In genomic region chr14:29028973-29029582, GRCh38 we compare ENCODE assay signal across 14 cellular contexts.
DNase-seq lines count a peak whose midpoint lies in the region; ATAC-seq and TF ChIP-seq lines count a peak whose summit lies in the region.
"Had no signal": no experiment of that assay in that cellular context is flagged by ENCODE, and none has a peak within 500 bp of the region (broad histone marks: within the 10 kb centered on the region; RNA-seq: fewer than 3 reads in every experiment).

No MANE protein-coding gene starts in this region.

- H3K9ac ChIP-seq in NT2/D1 (ENCODE audit: insufficient read length, low read depth) = no peak overlapping the region

- no peaks in the 10 kb centered on the region for H3K27me3 ChIP-seq in NT2/D1 (ENCODE audit: insufficient read depth, insufficient read length)

- POLR2A ChIA-PET in RWPE1 (lab: Yijun Ruan, JAX; ENCODE audit: low non-redundant PET) = no interaction called here

- CTCF ChIA-PET in RWPE1 (lab: Yijun Ruan, JAX) = no interaction called here

- no peaks in the 10 kb centered on the region for H3K9me3 ChIP-seq in NT2/D1 (ENCODE audit: insufficient read depth, low read length)

- peaks cover 52% of the 10 kb centered on the region for H3K9me3 Mint-ChIP-seq in nephron progenitor cell

- ATAC-seq in GM19397 (IDR thresholded peaks at IDR 0.05; ENCODE audit: unreplicated experiment) (no peak), GM18867 (IDR thresholded peaks at IDR 0.05; ENCODE audit: unreplicated experiment) (no peak)

- peak overlapping the region; percentile 48 for H3K4me3 Mint-ChIP-seq in nephron progenitor cell
- H3K4me3 Mint-ChIP-seq: B cell; central memory CD8-positive, alpha-beta T cell had no signal

- TF ChIP-seq CTCF in fibroblast of the aortic adventitia (IDR thresholded peaks at IDR 0.05; ENCODE audit: insufficient read depth, low read length) (no peak), nephron progenitor cell (IDR thresholded peaks at IDR 0.05) (no peak), RWPE1 (conservative IDR thresholded peaks at IDR 0.05; ENCODE audit: low read depth) (no peak)

- no peaks in the 10 kb centered on the region for H3K4me1 ChIP-seq in NT2/D1 (ENCODE audit: insufficient read depth, insufficient read length)

- no peak overlapping the region for H3K27ac ChIP-seq in RWPE1

- peaks cover 7% of the 10 kb centered on the region for H3K4me1 Mint-ChIP-seq in nephron progenitor cell
- H3K4me1 Mint-ChIP-seq: B cell; central memory CD8-positive, alpha-beta T cell had no signal

- no peaks in the 10 kb centered on the region for H3K36me3 ChIP-seq in NT2/D1 (ENCODE audit: insufficient read depth, insufficient read length, low read length)

- H3K4me3 ChIP-seq in NT2/D1 (ENCODE audit: insufficient read length, low read depth) (no peak overlapping the region), fibroblast of the aortic adventitia (ENCODE audit: low read depth, low read length) (no peak overlapping the region)

- H3K27ac Mint-ChIP-seq in nephron progenitor cell = peak overlapping the region; percentile 48
- H3K27ac Mint-ChIP-seq: B cell had no signal

- H3K36me3 Mint-ChIP-seq in nephron progenitor cell (ENCODE audit: low read depth) = peaks cover 11% of the 10 kb centered on the region

- DNase-seq in ELF-1 (ENCODE audit: low read depth, low spot score) (peak; percentile 92), NT2/D1 (ENCODE audit: low read depth, low spot score) (peak; percentile 50), fibroblast of the aortic adventitia (ENCODE audit: low read depth) (peak; percentile 13), nephron progenitor cell (peak; percentile 27), RWPE1 (ENCODE audit: low spot score) (no peak), UCSD-AML1 (lab: John Stamatoyannopoulos, UW; ENCODE audit: unreplicated experiment) (no peak)
- DNase-seq: activated naive CD4-positive, alpha-beta T cell treated with anti-CD3 and anti-CD28 coated beads, Interleukin-2, amount 50 U/mL, for 16 hours; erythroblast; NCI-H345; stimulated activated naive CD4-positive, alpha-beta T cell had no signal

- peaks cover 2% of the 10 kb centered on the region for H3K27me3 Mint-ChIP-seq in nephron progenitor cell (ENCODE audit: low read depth, poor library complexity)
- H3K27me3 Mint-ChIP-seq: B cell; central memory CD8-positive, alpha-beta T cell had no signal

Comparison
In these comparisons a context has a peak if more than half of its experiments do, and no peak if none do; other contexts are left out.
1. DNase-seq: peak in ELF-1 (single experiment), NT2/D1 (single experiment), fibroblast of the aortic adventitia (single experiment) and nephron progenitor cell (single experiment); none in RWPE1 (single experiment) and UCSD-AML1 (single experiment).